In the genomic region with DNA sequence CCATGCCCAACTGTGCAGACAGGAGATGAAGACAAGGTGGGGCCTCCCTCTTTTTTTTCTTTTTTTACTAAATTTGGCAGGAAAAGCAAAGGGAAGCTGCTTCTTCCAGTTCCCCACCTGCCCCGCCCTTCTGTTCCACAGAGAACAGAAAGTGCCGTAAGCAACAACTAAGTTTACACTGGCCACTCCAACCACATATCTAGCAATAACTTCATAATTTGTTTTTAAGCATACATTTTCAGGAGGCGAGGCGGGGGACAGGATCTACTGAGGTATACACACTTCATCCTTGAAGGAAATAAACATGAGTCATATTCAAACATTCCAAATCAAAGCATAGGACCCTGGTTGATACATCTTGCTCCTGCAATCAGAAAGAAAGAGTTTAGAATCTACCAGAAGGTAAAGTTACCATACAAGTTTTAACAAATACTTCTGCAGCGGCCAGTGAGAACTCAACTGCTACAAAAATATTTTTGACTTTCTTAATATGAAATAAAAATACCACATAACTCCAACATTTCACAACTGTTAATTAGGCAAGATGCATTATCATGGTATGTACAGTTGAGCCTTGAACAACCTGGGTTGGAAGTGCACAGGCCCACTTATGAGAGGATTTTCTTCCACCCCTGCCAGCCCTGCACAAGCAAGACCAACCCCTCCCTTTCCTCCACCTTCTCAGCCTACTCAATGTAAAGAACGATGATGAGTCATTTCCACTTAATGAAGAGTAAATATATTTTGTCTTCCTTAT, we compare ENCODE assay signal across 13 cellular contexts. TPM values are rescaled to one million over a fixed set of nuclear protein-coding genes. Genes with fewer than 3 reads are reported as not detected.
DNase-seq lines count a peak whose midpoint lies in the region; ATAC-seq and TF ChIP-seq lines count a peak whose summit lies in the region.
"Had no signal": no experiment of that assay in that cellular context is flagged by ENCODE, and none has a peak within 500 bp of the region (broad histone marks: within the 10 kb centered on the region; RNA-seq: fewer than 3 reads in every experiment).

No MANE protein-coding gene starts in this region.

- TF ChIP-seq CTCF in type B pancreatic cell (conservative IDR thresholded peaks at IDR 0.05) (no peak), natural killer cell (IDR thresholded peaks at IDR 0.05) (no peak)

- peaks cover 65% of the 10 kb centered on the region for H3K4me1 Mint-ChIP-seq in type B pancreatic cell (ENCODE audit: unreplicated experiment)
- peaks cover 0 to 15% of the 10 kb centered on the region in 2 donors for H3K4me1 Mint-ChIP-seq in natural killer cell

- H3K27ac Mint-ChIP-seq in type B pancreatic cell (peak overlapping the region; percentile 87), natural killer cell (no peak overlapping the region)
- H3K27ac Mint-ChIP-seq: activated naive CD4-positive, alpha-beta T cell treated with anti-CD3 and anti-CD28 coated beads for 36 hours had no signal

- H3K9me3 Mint-ChIP-seq in type B pancreatic cell (peaks cover 4% of the 10 kb centered on the region), natural killer cell (no peaks in the 10 kb centered on the region)
- H3K9me3 Mint-ChIP-seq: activated naive CD4-positive, alpha-beta T cell treated with anti-CD3 and anti-CD28 coated beads for 36 hours had no signal

- intact Hi-C loops in natural killer cell (cut with micrococcal nuclease), result no loop called here

- H3K4me3 Mint-ChIP-seq in type B pancreatic cell (peak overlapping the region; percentile 3), natural killer cell (no peak overlapping the region)
- H3K4me3 Mint-ChIP-seq: activated naive CD4-positive, alpha-beta T cell treated with anti-CD3 and anti-CD28 coated beads for 36 hours had no signal

- DNase-seq in SIG-M5 treated with dmso at 0.1 percent for 504 hours (lab: John Stamatoyannopoulos, UW; ENCODE audit: unreplicated experiment) (peak; percentile 26), SIG-M5 (lab: John Stamatoyannopoulos, UW) (no peak), amniotic epithelial cell (ENCODE audit: low read depth) (peak; percentile 79), iris pigment epithelial cell (ENCODE audit: low read depth) (peak; percentile 88), type B pancreatic cell (ENCODE audit: extremely low spot score, unreplicated experiment) (no peak), islet precursor cell (no peak), DMS 273 treated with DMSO at 0.1 percent for 48 hours (lab: John Stamatoyannopoulos, UW) (no peak), natural killer cell (no peak)
- DNase-seq: activated naive CD4-positive, alpha-beta T cell treated with anti-CD3 and anti-CD28 coated beads for 36 hours; DMS79 treated with DMSO at 0.1 percent for 48 hours; glutamatergic neuron; RPMI8226 had no signal

- H3K36me3 Mint-ChIP-seq in type B pancreatic cell (peaks cover 16% of the 10 kb centered on the region), natural killer cell (no peaks in the 10 kb centered on the region)

- no peak for ATAC-seq in natural killer cell
- ATAC-seq: GM12878 had no signal

- H3K27me3 Mint-ChIP-seq in type B pancreatic cell, result no peaks in the 10 kb centered on the region
- no peaks in the 10 kb centered on the region for H3K27me3 Mint-ChIP-seq in natural killer cell (ENCODE audit: low read depth in 2 of 2)

RNA-seq across cellular contexts. Expression of gene FOXP1, which starts 50.7 kb away (rescaled TPM):
- total RNA-seq in type B pancreatic cell (ENCODE audit: low replicate concordance), result 113 and 127 TPM in 2 replicates
- 100 to 1,000 TPM; 166 to 185 (median 166) TPM for total RNA-seq in natural killer cell

Comparison
In these comparisons a context has a peak if more than half of its experiments do, and no peak if none do; other contexts are left out.
1. DNase-seq: peak in SIG-M5 treated with dmso at 0.1 percent for 504 hours (single experiment), amniotic epithelial cell (single experiment) and iris pigment epithelial cell (single experiment); none in SIG-M5 (single experiment), type B pancreatic cell (single experiment), islet precursor cell (single experiment), DMS 273 treated with DMSO at 0.1 percent for 48 hours (single experiment) and natural killer cell (single experiment).